8 cellular contexts compared by ENCODE assay signal in the genomic region with DNA sequence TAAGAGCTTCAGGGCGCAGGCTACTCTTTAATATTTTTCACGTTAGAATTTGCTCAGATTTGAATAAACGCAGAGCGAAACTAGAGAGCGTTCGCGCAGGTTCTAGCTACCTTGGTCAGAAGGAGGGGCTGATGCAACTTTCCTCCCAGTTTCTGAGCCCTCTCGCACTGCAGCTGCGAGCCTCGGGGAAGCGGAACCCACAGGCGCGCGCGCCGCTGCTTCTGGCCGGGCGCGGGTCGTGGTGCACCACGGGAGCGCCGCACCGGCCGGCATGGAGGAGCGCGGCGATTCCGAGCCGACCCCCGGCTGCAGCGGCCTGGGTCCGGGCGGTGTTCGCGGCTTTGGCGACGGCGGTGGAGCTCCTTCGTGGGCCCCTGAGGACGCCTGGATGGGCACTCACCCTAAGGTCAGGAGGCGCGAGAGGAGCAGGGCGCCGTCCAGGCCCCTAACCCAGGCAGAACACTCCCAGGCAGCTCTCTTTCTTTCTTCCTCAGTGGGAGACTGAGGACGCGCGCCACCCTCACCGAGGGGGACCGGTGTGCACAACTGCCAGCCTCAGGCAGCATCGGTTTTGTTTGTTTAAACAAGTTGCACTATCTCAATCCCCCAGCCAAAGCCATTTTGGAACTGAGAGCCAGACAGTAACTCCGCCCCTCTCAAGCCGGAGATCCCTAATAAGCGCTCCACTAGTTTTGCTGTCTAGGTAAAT. TPM values are rescaled to one million over a fixed set of nuclear protein-coding genes. Genes with fewer than 3 reads are reported as not detected.
DNase-seq lines count a peak whose midpoint lies in the region; ATAC-seq lines count a peak whose summit lies in the region.

A gene (plus strand): TSS at position 246 of the 709 bp plus-strand sequence. CDS start 26 bp downstream, at position 272.

- H3K4me3 Mint-ChIP-seq in stimulated activated memory B cell treated with anti-CD40 and anti-IgM and Interleukin-4, amounts not matched to agents 10 μg/mL and 1 μg/mL and 100 μg/mL, for 72 hours: peak within 1 kb of the TSS; percentile 100

- H3K27me3 ChIP-seq in HUES48 (ENCODE audit: control insufficient read depth, insufficient read depth, low read length) (peaks cover 12% of the 10 kb centered on the region), esophagus (ENCODE audit: control insufficient read depth in 1 of 2, insufficient read depth in 2 of 2, low read length in 2 of 2) (no peaks in the 10 kb centered on the region)

- no peaks in the 10 kb centered on the region for H3K9me3 ChIP-seq in HUES48 (ENCODE audit: control insufficient read depth, insufficient read depth, low read length)
- no peaks in the 10 kb centered on the region for H3K9me3 ChIP-seq in esophagus (ENCODE audit: control insufficient read depth in 2 of 2, insufficient read depth in 1 of 2, low read depth in 1 of 2, low read length in 1 of 2)

- peak within 1 kb of the TSS; percentile 89 for H3K27ac Mint-ChIP-seq in stimulated activated memory B cell treated with anti-CD40 and anti-IgM and Interleukin-4, amounts not matched to agents 10 μg/mL and 1 μg/mL and 100 μg/mL, for 72 hours

- no peaks in the 10 kb centered on the region for H3K9me3 Mint-ChIP-seq in stimulated activated memory B cell treated with anti-CD40 and anti-IgM and Interleukin-4, amounts not matched to agents 10 μg/mL and 1 μg/mL and 100 μg/mL, for 72 hours

- H3K27me3 Mint-ChIP-seq in stimulated activated memory B cell treated with anti-CD40 and anti-IgM and Interleukin-4, amounts not matched to agents 10 μg/mL and 1 μg/mL and 100 μg/mL, for 72 hours: peaks cover 26% of the 10 kb centered on the region

- peak; percentile 97 for ATAC-seq in GM21381 (IDR thresholded peaks at IDR 0.05; ENCODE audit: unreplicated experiment)
- peak; percentile 98 for ATAC-seq in stimulated activated memory B cell treated with anti-CD40 and anti-IgM and Interleukin-4, amounts not matched to agents 10 μg/mL and 1 μg/mL and 100 μg/mL, for 72 hours

- peaks cover 23% of the 10 kb centered on the region for H3K4me1 Mint-ChIP-seq in stimulated activated memory B cell treated with anti-CD40 and anti-IgM and Interleukin-4, amounts not matched to agents 10 μg/mL and 1 μg/mL and 100 μg/mL, for 72 hours

- WGBS in esophagus, 2 donors: 0% methylated on average over 54 of the region's 54 CpGs

- H3K4me3 ChIP-seq in HUES48 (ENCODE audit: low read depth, low read length) (peak within 1 kb of the TSS; percentile 83), esophagus (ENCODE audit: low read depth in 1 of 2, low read length in 2 of 2) (peak within 1 kb of the TSS; percentile 83 to 91)

- peaks cover 16% of the 10 kb centered on the region for H3K36me3 ChIP-seq in HUES48 (ENCODE audit: control insufficient read depth, insufficient read depth, low read length)
- no peaks in the 10 kb centered on the region for H3K36me3 ChIP-seq in esophagus (ENCODE audit: control insufficient read depth in 2 of 2, insufficient read depth in 2 of 2, low read length in 1 of 2)

- H3K9ac ChIP-seq in HUES48 (ENCODE audit: low read depth, low read length): peak within 1 kb of the TSS; percentile 89

- H3K27ac ChIP-seq in HUES48 (ENCODE audit: low read depth, low read length) (peak within 1 kb of the TSS; percentile 90), esophagus (ENCODE audit: low read depth in 2 of 2, low read length in 1 of 2) (peak within 1 kb of the TSS; percentile 58 to 87)

- H3K4me1 ChIP-seq in HUES48 (ENCODE audit: control insufficient read depth, insufficient read depth, low read length) (peaks cover 48% of the 10 kb centered on the region), esophagus (ENCODE audit: control insufficient read depth in 2 of 2, insufficient read depth in 2 of 2, low read length in 1 of 2) (no peaks in the 10 kb centered on the region)

- DNase-seq in D341Med (ENCODE audit: low spot score) (peak; percentile 93), OCI-M1 (lab: John Stamatoyannopoulos, UW) (peak; percentile 94), activated T-cell treated with anti-CD3 and anti-CD28 coated beads for 4 hours (peak; percentile 71), myocyte (ENCODE audit: low read depth) (peak; percentile 86)

- H3K36me3 Mint-ChIP-seq in stimulated activated memory B cell treated with anti-CD40 and anti-IgM and Interleukin-4, amounts not matched to agents 10 μg/mL and 1 μg/mL and 100 μg/mL, for 72 hours: peaks cover 15% of the 10 kb centered on the region

RNA-seq across cellular contexts. Expression of the gene that starts here (rescaled TPM):
- 10 to 100 TPM; 12.3 to 14.2 TPM for polyA plus RNA-seq in esophagus
- 56.8 and 80.1 TPM in 2 replicates for total RNA-seq in myocyte
- 32.7 TPM for polyA plus RNA-seq in myocyte (2012)

Comparison
In these comparisons a context has a peak if more than half of its experiments do, and no peak if none do; other contexts are left out.
1. Peak in every context shown above with its lines: DNase-seq, ATAC-seq, H3K4me3 ChIP-seq and H3K27ac ChIP-seq.